In the genomic region with DNA sequence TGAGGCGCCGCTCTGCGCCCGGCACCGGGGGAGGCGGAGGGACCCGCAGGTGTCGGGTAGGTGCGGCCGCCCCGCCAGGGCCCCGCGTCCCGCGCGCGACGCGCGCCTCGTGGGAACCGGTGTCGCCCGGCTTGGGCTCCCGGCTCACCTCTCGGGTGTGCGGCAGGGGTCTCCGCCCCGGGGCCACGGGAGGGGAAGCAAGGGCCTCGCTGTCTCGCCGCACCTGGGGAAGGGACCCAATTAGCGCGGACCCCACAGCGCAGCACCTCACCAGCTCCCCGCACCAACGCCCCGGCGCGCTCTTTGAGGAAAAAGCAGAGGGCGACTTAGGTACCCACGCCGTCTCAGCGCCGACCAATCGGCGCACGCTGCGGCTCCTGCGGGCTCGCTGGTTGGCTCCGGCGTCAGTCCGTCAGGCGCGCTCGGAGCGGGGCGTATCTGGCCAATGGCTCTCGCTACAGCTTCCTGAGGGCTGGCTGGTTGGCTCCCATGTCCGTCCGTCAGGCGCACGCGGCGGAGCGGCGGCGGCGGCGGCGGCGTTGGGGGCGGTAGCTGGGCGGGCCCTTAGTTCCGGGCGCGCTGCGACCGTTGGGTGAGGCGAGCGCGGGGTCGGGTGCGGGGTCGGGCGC, we compare ENCODE assay signal across 1 cellular context.
TF ChIP-seq lines count a peak whose summit lies in the region.

A gene with protein sequence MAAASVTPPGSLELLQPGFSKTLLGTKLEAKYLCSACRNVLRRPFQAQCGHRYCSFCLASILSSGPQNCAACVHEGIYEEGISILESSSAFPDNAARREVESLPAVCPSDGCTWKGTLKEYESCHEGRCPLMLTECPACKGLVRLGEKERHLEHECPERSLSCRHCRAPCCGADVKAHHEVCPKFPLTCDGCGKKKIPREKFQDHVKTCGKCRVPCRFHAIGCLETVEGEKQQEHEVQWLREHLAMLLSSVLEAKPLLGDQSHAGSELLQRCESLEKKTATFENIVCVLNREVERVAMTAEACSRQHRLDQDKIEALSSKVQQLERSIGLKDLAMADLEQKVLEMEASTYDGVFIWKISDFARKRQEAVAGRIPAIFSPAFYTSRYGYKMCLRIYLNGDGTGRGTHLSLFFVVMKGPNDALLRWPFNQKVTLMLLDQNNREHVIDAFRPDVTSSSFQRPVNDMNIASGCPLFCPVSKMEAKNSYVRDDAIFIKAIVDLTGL (plus strand): TSS at position 567 of the 629 bp plus-strand sequence. CDS start 12,225 bp downstream, outside the sequence.

TF ChIP-seq in H1, 55 proteins besides CTCF, POLR2A, EP300 and RAD21 (continued from another document):
- TF ChIP-seq, protein P1, sequence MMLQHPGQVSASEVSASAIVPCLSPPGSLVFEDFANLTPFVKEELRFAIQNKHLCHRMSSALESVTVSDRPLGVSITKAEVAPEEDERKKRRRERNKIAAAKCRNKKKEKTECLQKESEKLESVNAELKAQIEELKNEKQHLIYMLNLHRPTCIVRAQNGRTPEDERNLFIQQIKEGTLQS (IDR thresholded peaks at IDR 0.05; ENCODE audit: insufficient read depth, low read depth, low read length), result no peak
- peak; percentile 59 for TF ChIP-seq TBP (IDR thresholded peaks at IDR 0.05; ENCODE audit: low read depth, low read length)
